In genomic region chr6:40788661-40789111, GRCh38 we compare ENCODE assay signal across 12 cellular contexts.
DNase-seq lines count a peak whose midpoint lies in the region; ATAC-seq and TF ChIP-seq lines count a peak whose summit lies in the region.
"Had no signal": no experiment of that assay in that cellular context is flagged by ENCODE, and none has a peak within 500 bp of the region (broad histone marks: within the 10 kb centered on the region; RNA-seq: fewer than 3 reads in every experiment).

No MANE protein-coding gene starts in this region.

- DNase-seq in left cardiac atrium (peak; percentile 31), right atrium auricular region (ENCODE audit: low spot score) (no peak), fibroblast of mammary gland (ENCODE audit: low read depth) (peak; percentile 7), stromal cell of bone marrow (ENCODE audit: low read depth) (peak; percentile 50), NCI-H2227 treated with DMSO at 0.1 percent for 48 hours (lab: John Stamatoyannopoulos, UW) (no peak), HAP-1 (ENCODE audit: low spot score in 2 of 2) (no peak), NCI-H2196 (lab: John Stamatoyannopoulos, UW; ENCODE audit: unreplicated experiment) (no peak)
- no peak for DNase-seq in activated T-helper 1 cell treated with anti-CD3 and anti-CD28 coated beads, Interleukin-12 subunit alpha, Interleukin-12 subunit beta, Interleukin-2, Interleukin-4 antibody, amounts not matched to agents 30 ng/mL and 10 ng/mL and 1 ng/mL, durations not matched to agents 14 hours and 24 hours and 36 hours (ENCODE audit: low spot score)
- DNase-seq: NCI-H187, T1000, upper lobe of right lung had no signal

- H3K4me1 ChIP-seq in right atrium auricular region (peaks cover 0 to 15% of the 10 kb centered on the region in 2 donors), HAP-1 (no peaks in the 10 kb centered on the region)

- H3K9me3 ChIP-seq in right atrium auricular region (no peaks in the 10 kb centered on the region), HAP-1 (no peaks in the 10 kb centered on the region)
- H3K9me3 ChIP-seq: upper lobe of right lung had no signal

- H3K4me1 Mint-ChIP-seq in activated T-helper 1 cell treated with anti-CD3 and anti-CD28 coated beads, Interleukin-12 subunit alpha, Interleukin-12 subunit beta, Interleukin-2, Interleukin-4 antibody, amounts not matched to agents 30 ng/mL and 10 ng/mL and 1 ng/mL, durations not matched to agents 14 hours and 24 hours and 36 hours (ENCODE audit: low read depth): peaks cover 44% of the 10 kb centered on the region

- intact Hi-C loops in left cardiac atrium (cut with DNase I): no loop called here
- intact Hi-C loops in activated T-helper 1 cell treated with anti-CD3 and anti-CD28 coated beads, Interleukin-12 subunit alpha, Interleukin-12 subunit beta, Interleukin-2, Interleukin-4 antibody, amounts not matched to agents 30 ng/mL and 10 ng/mL and 1 ng/mL, durations not matched to agents 14 hours and 24 hours and 36 hours (cut with micrococcal nuclease): no loop called here

- no peaks in the 10 kb centered on the region for H3K27me3 ChIP-seq in right atrium auricular region
- 0 out of 2 replicates have a peak, but pooled peaks cover 2% of the 10 kb centered on the region for H3K27me3 ChIP-seq in HAP-1 (ENCODE audit: low read depth)
- H3K27me3 ChIP-seq: upper lobe of right lung had no signal

- H3K27ac ChIP-seq in right atrium auricular region: no peak overlapping the region
- H3K27ac ChIP-seq: upper lobe of right lung had no signal

- no peak for TF ChIP-seq CTCF in right atrium auricular region (IDR thresholded peaks at IDR 0.05)
- TF ChIP-seq CTCF in fibroblast of mammary gland (conservative IDR thresholded peaks at IDR 0.05; ENCODE audit: control insufficient read depth, insufficient read depth, low read depth, low read length): no peak

- peaks cover 7% of the 10 kb centered on the region for H3K27me3 Mint-ChIP-seq in activated T-helper 1 cell treated with anti-CD3 and anti-CD28 coated beads, Interleukin-12 subunit alpha, Interleukin-12 subunit beta, Interleukin-2, Interleukin-4 antibody, amounts not matched to agents 30 ng/mL and 10 ng/mL and 1 ng/mL, durations not matched to agents 14 hours and 24 hours and 36 hours (ENCODE audit: insufficient read depth)

- H3K27ac Mint-ChIP-seq in activated T-helper 1 cell treated with anti-CD3 and anti-CD28 coated beads, Interleukin-12 subunit alpha, Interleukin-12 subunit beta, Interleukin-2, Interleukin-4 antibody, amounts not matched to agents 30 ng/mL and 10 ng/mL and 1 ng/mL, durations not matched to agents 14 hours and 24 hours and 36 hours: peak overlapping the region; percentile 83

- H3K36me3 ChIP-seq in right atrium auricular region (no peaks in the 10 kb centered on the region), HAP-1 (replicated peaks) (no peaks in the 10 kb centered on the region)
- H3K36me3 ChIP-seq: upper lobe of right lung had no signal

- H3K9me3 Mint-ChIP-seq in activated T-helper 1 cell treated with anti-CD3 and anti-CD28 coated beads, Interleukin-12 subunit alpha, Interleukin-12 subunit beta, Interleukin-2, Interleukin-4 antibody, amounts not matched to agents 30 ng/mL and 10 ng/mL and 1 ng/mL, durations not matched to agents 14 hours and 24 hours and 36 hours: peaks cover 5% of the 10 kb centered on the region

- no peak overlapping the region for H3K4me3 ChIP-seq in right atrium auricular region
- H3K4me3 ChIP-seq in fibroblast of mammary gland (ENCODE audit: control insufficient read depth, low read depth, low read length): no peak overlapping the region
- no peak overlapping the region for H3K4me3 ChIP-seq in HAP-1
- H3K4me3 ChIP-seq: upper lobe of right lung had no signal

- H3K4me3 Mint-ChIP-seq in activated T-helper 1 cell treated with anti-CD3 and anti-CD28 coated beads, Interleukin-12 subunit alpha, Interleukin-12 subunit beta, Interleukin-2, Interleukin-4 antibody, amounts not matched to agents 30 ng/mL and 10 ng/mL and 1 ng/mL, durations not matched to agents 14 hours and 24 hours and 36 hours: peak overlapping the region; percentile 16

- in situ Hi-C loops in HAP-1 (cut with MboI; ENCODE audit: low sequenced_read_pairs): no loop called here

- peak; percentile 78 to 84 for ATAC-seq in left cardiac atrium
- ATAC-seq: esophagus mucosa had no signal

- H3K36me3 Mint-ChIP-seq in activated T-helper 1 cell treated with anti-CD3 and anti-CD28 coated beads, Interleukin-12 subunit alpha, Interleukin-12 subunit beta, Interleukin-2, Interleukin-4 antibody, amounts not matched to agents 30 ng/mL and 10 ng/mL and 1 ng/mL, durations not matched to agents 14 hours and 24 hours and 36 hours (ENCODE audit: low read depth): peaks cover 5% of the 10 kb centered on the region

Comparison
In these comparisons a context has a peak if more than half of its experiments do, and no peak if none do; other contexts are left out.
1. DNase-seq: peak in left cardiac atrium (single experiment), fibroblast of mammary gland (single experiment) and stromal cell of bone marrow (single experiment); none in right atrium auricular region (single experiment), activated T-helper 1 cell treated with anti-CD3 and anti-CD28 coated beads, Interleukin-12 subunit alpha, Interleukin-12 subunit beta, Interleukin-2, Interleukin-4 antibody, amounts not matched to agents 30 ng/mL and 10 ng/mL and 1 ng/mL, durations not matched to agents 14 hours and 24 hours and 36 hours (single experiment), NCI-H2227 treated with DMSO at 0.1 percent for 48 hours (single experiment), HAP-1 (0 of 2) and NCI-H2196 (single experiment).